ENCODE assay signal across 22 cellular contexts in the genomic region with DNA sequence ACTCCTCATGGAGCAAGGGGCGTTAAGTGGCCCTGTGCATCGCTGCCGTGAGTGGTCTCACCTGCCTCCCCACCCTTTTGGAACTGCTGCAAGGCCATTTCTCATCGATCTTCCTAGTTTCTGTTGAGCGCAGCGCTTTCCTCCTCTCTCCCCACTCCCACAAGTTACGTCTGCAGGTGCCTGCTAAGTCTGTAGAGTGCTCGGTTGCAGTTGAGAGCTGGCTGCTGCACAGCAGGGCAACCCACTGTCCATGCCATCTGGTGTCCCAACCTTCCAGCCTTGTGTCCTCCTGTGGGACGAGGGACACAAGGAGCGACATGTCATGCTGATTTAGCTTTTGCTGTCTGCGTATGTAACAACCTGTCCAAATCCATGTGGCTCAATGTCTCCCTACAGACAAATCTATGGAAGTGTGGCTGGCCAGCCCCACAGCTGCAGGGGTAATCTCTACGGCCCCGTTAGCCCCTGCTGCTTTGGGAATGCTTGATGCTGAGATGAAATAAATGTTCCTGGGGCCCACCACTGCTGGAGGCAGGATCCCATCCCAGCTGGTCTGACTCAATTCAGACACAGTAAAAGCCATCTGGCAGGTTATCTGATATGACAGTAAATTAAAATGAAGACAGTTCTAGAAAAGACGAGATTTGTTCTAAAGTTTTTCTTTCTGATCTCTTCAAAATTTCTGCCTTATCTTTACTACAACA.
DNase-seq lines count a peak whose midpoint lies in the region; ATAC-seq lines count a peak whose summit lies in the region.
"Had no signal": no experiment of that assay in that cellular context is flagged by ENCODE, and none has a peak within 500 bp of the region (broad histone marks: within the 10 kb centered on the region; RNA-seq: fewer than 3 reads in every experiment).

No MANE protein-coding gene starts in this region.

- ATAC-seq in HG03175 (IDR thresholded peaks at IDR 0.05; ENCODE audit: unreplicated experiment): no peak
- ATAC-seq: activated T-helper 17 cell treated with anti-CD3 and anti-CD28 coated beads, Interleukin-2, amount 50 U/mL, for 72 hours; GM12878; left colon; naive thymus-derived CD4-positive, alpha-beta T cell had no signal

- peak overlapping the region; percentile 29 for H3K4me3 ChIP-seq in iPS-18a (ENCODE audit: low read length)
- H3K4me3 ChIP-seq: GM12878, HAP-1 had no signal

- peaks cover 23% of the 10 kb centered on the region for H3K27me3 ChIP-seq in iPS-18a (ENCODE audit: control insufficient read depth, insufficient read depth, low read length)

- no peaks in the 10 kb centered on the region for H3K36me3 ChIP-seq in iPS-18a (ENCODE audit: control insufficient read depth, low read depth, low read length)
- H3K36me3 ChIP-seq: HAP-1 had no signal

- H3K9me3 ChIP-seq in iPS-18a (ENCODE audit: control insufficient read depth, low read depth, low read length): no peaks in the 10 kb centered on the region
- H3K9me3 ChIP-seq: HAP-1 had no signal

- H3K4me1 ChIP-seq in iPS-18a (ENCODE audit: control insufficient read depth, low read depth, low read length): peaks cover 18% of the 10 kb centered on the region

- no peak overlapping the region for H3K9ac ChIP-seq in iPS-18a (ENCODE audit: low read length)

- peak; percentile 32 for DNase-seq in NCI-H82 (lab: John Stamatoyannopoulos, UW)
- no peak for DNase-seq in NCI-H82 treated with DMSO at 0.1 percent for 48 hours (lab: John Stamatoyannopoulos, UW; ENCODE audit: unreplicated experiment)
- DNase-seq in NCI-H69 (lab: John Stamatoyannopoulos, UW): peak; percentile 22
- DNase-seq in retina: peak; percentile 68
- DNase-seq in stimulated activated naive CD4-positive, alpha-beta T cell treated with Interleukin-2 at 50 U/mL for 16 hours (lab: John Stamatoyannopoulos, UW): no peak
- no peak for DNase-seq in activated T-cell treated with anti-CD3 and anti-CD28 coated beads for 4 hours
- DNase-seq: activated B cell treated with CpG ODN at 0.5 μM for 24 hours; activated CD8-positive, alpha-beta memory T cell treated with anti-CD3 and anti-CD28 coated beads, Interleukin-2, amount 50 U/mL, for 4 hours; AML-193; central memory CD4-positive, alpha-beta T cell; DMS53; left colon; naive thymus-derived CD4-positive, alpha-beta T cell; NCI-H1092; NCI-H2081; substantia nigra had no signal

- no peak overlapping the region for H3K27ac ChIP-seq in iPS-18a (ENCODE audit: low read length)
- H3K27ac ChIP-seq: HL-60 had no signal

Comparison
In these comparisons a context has a peak if more than half of its experiments do, and no peak if none do; other contexts are left out.
1. DNase-seq: peak in NCI-H82 (single experiment), NCI-H69 (single experiment) and retina (single experiment); none in NCI-H82 treated with DMSO at 0.1 percent for 48 hours (single experiment), stimulated activated naive CD4-positive, alpha-beta T cell treated with Interleukin-2 at 50 U/mL for 16 hours (single experiment) and activated T-cell treated with anti-CD3 and anti-CD28 coated beads for 4 hours (single experiment).